1 cellular context compared by ENCODE assay signal in genomic region chr6:56732517-56732916, GRCh38.
TF ChIP-seq lines count a peak whose summit lies in the region.

No MANE protein-coding gene starts in this region.

TF ChIP-seq in IMR-90, 13 proteins besides CTCF, POLR2A, EP300 and RAD21:
- no peak for TF ChIP-seq USF2 (IDR thresholded peaks at IDR 0.05; ENCODE audit: low read depth, low read length)
- no peak for TF ChIP-seq SMC3 (IDR thresholded peaks at IDR 0.05; ENCODE audit: low read depth, low read length)
- TF ChIP-seq ELK1 (IDR thresholded peaks at IDR 0.05; ENCODE audit: borderline replicate concordance, low read depth, low read length), result no peak
- TF ChIP-seq BHLHE40 (IDR thresholded peaks at IDR 0.05; ENCODE audit: low read depth, low read length), result no peak
- no peak for TF ChIP-seq NFE2L2 (IDR thresholded peaks at IDR 0.05; ENCODE audit: low read depth, low read length)
- TF ChIP-seq FOS (IDR thresholded peaks at IDR 0.05; ENCODE audit: low read depth, low read length), result no peak
- no peak for TF ChIP-seq RFX5 (IDR thresholded peaks at IDR 0.05; ENCODE audit: low read depth, low read length)
- TF ChIP-seq RCOR1 (IDR thresholded peaks at IDR 0.05; ENCODE audit: insufficient replicate concordance, low read length), result no peak
- TF ChIP-seq CHD1 (IDR thresholded peaks at IDR 0.05; ENCODE audit: low read depth, low read length), result no peak
- TF ChIP-seq CEBPB (IDR thresholded peaks at IDR 0.05; ENCODE audit: low read depth, low read length), result no peak
- TF ChIP-seq MAFK (IDR thresholded peaks at IDR 0.05; ENCODE audit: low read depth, low read length), result no peak
- no peak for TF ChIP-seq MAZ (IDR thresholded peaks at IDR 0.05; ENCODE audit: borderline replicate concordance, low read depth, low read length)
- TF ChIP-seq MXI1 (IDR thresholded peaks at IDR 0.05; ENCODE audit: borderline replicate concordance, low read depth, low read length), result no peak
